Comparison of ENCODE assay signal across 1 cellular context in genomic region chr12:27076930-27077329, GRCh38.
TF ChIP-seq lines count a peak whose summit lies in the region.

No MANE protein-coding gene starts in this region.

TF ChIP-seq in GM12878, 131 proteins besides CTCF, POLR2A, EP300 and RAD21:
- TF ChIP-seq POLR2AphosphoS2 (IDR thresholded peaks at IDR 0.05; ENCODE audit: low read depth, low read length) (no peak), ZNF274 (IDR thresholded peaks at IDR 0.05; ENCODE audit: insufficient read depth, insufficient read length) (no peak), KAT2A (conservative IDR thresholded peaks at IDR 0.05; ENCODE audit: control insufficient read depth, low read depth, low read length) (no peak)
